ENCODE assay signal across 30 cellular contexts in genomic region chr1:211536606-211537005, GRCh38. TPM values are rescaled to one million over a fixed set of nuclear protein-coding genes. Genes with fewer than 3 reads are reported as not detected.
"Had no signal": no experiment of that assay in that cellular context is flagged by ENCODE, and none has a peak within 500 bp of the region (broad histone marks: within the 10 kb centered on the region; RNA-seq: fewer than 3 reads in every experiment).

No MANE protein-coding gene starts in this region.

- H3K9me3 Mint-ChIP-seq: effector memory CD8-positive, alpha-beta T cell had no signal

- ATAC-seq: effector memory CD8-positive, alpha-beta T cell; gastrocnemius medialis; heart right ventricle; left lung; left ventricle myocardium superior; lower lobe of right lung had no signal

- H3K4me1 ChIP-seq: colonic mucosa, lower lobe of right lung had no signal

- H3K9me3 ChIP-seq: colonic mucosa, esophagus squamous epithelium, gastrocnemius medialis, heart right ventricle, left lung, lower lobe of right lung had no signal

- H3K27me3 ChIP-seq: colonic mucosa, esophagus squamous epithelium, gastrocnemius medialis, heart right ventricle, left lung had no signal

- H3K4me3 Mint-ChIP-seq: dendritic cell treated with granulocyte-macrophage colony-stimulating factor and Interleukin-4, amounts not matched to agents 40 ng/mL and 50 ng/mL, for 4 days; effector memory CD8-positive, alpha-beta T cell; endodermal cell had no signal

- H3K36me3 ChIP-seq: colonic mucosa, esophagus squamous epithelium, gastrocnemius medialis, heart right ventricle, left lung, lower lobe of right lung had no signal

- H3K27ac ChIP-seq: colonic mucosa, epithelial cell of prostate, esophagus squamous epithelium, gastrocnemius medialis, heart right ventricle, left lung, lower lobe of right lung had no signal

- FAIRE-seq: endometrium, islet of Langerhans, keratinocyte had no signal

- H3K4me3 ChIP-seq: colonic mucosa, esophagus squamous epithelium, gastrocnemius medialis, heart right ventricle, left lung, lower lobe of right lung had no signal

- H3K27ac Mint-ChIP-seq: dendritic cell treated with granulocyte-macrophage colony-stimulating factor and Interleukin-4, amounts not matched to agents 40 ng/mL and 50 ng/mL, for 4 days; effector memory CD8-positive, alpha-beta T cell; endodermal cell had no signal

- DNase-seq: colonic mucosa; cortex of kidney; effector CD8-positive, alpha-beta T cell; effector memory CD8-positive, alpha-beta T cell; endodermal cell; erythroblast; esophagus squamous epithelium; foreskin fibroblast; foreskin melanocyte; gastrocnemius medialis; glutamatergic neuron; heart right ventricle; hippocampal formation; left cardiac atrium; left lung; left ventricle myocardium superior; lower lobe of right lung; mesendoderm; midbrain had no signal

- H3K27me3 Mint-ChIP-seq: dendritic cell treated with granulocyte-macrophage colony-stimulating factor and Interleukin-4, amounts not matched to agents 40 ng/mL and 50 ng/mL, for 4 days had no signal

RNA-seq across cellular contexts. Expression of gene RD3, which starts 44.6 kb away (rescaled TPM):
- total RNA-seq: chondrocyte, dermis microvascular lymphatic vessel endothelial cell, esophagus mucosa, glomerular endothelial cell, heart right ventricle, kidney epithelial cell, left cardiac atrium, left lung, left ventricle myocardium superior, lung microvascular endothelial cell had no signal
- polyA plus RNA-seq: keratinocyte had no signal
